13 cellular contexts compared by ENCODE assay signal in the genomic region with DNA sequence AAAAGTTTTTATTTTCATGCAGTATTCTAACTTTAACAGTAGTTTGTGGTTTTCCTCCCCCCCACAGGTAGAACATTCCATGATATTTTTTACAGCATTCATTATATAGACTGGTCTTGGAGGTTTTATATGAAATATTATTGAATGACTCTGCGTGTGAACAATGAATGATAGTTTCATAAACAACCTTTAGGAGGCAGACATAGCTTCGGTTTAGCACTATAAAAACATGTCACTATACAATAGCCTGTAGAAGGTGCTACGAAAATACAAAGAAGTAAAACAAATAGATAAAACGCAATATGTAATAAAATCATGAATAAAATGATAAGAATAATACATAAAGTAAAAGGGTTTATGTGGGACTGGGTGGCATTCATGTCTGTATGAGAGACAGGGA. TPM values are rescaled to one million over a fixed set of nuclear protein-coding genes. Genes with fewer than 3 reads are reported as not detected.
DNase-seq lines count a peak whose midpoint lies in the region; ATAC-seq and TF ChIP-seq lines count a peak whose summit lies in the region.
"Had no signal": no experiment of that assay in that cellular context is flagged by ENCODE, and none has a peak within 500 bp of the region (broad histone marks: within the 10 kb centered on the region; RNA-seq: fewer than 3 reads in every experiment).

No MANE protein-coding gene starts in this region.

- TF ChIP-seq CTCF in left ventricle myocardium inferior (IDR thresholded peaks at IDR 0.05; ENCODE audit: borderline replicate concordance): peak; percentile 40
- TF ChIP-seq CTCF in right atrium auricular region (IDR thresholded peaks at IDR 0.05): peak in 1 of 2 donors; percentile 38

- DNase-seq in left ventricle myocardium inferior (no peak), right atrium auricular region (ENCODE audit: low spot score) (no peak), iris pigment epithelial cell (ENCODE audit: low read depth) (peak; percentile 17), NCI-H226 (no peak), erythroblast (lab: John Stamatoyannopoulos, UW) (no peak)
- DNase-seq: C1 segment of cervical spinal cord, cortex of kidney, NCI-H82 had no signal

- H3K27ac ChIP-seq in left ventricle myocardium inferior (replicated peaks) (peak overlapping the region; percentile 20), right atrium auricular region (peak overlapping the region in 1 of 2 donors; percentile 2)
- H3K27ac ChIP-seq: pancreas had no signal

- H3K9me3 ChIP-seq in left ventricle myocardium inferior (replicated peaks) (no peaks in the 10 kb centered on the region), right atrium auricular region (no peaks in the 10 kb centered on the region)
- H3K9me3 ChIP-seq: pancreas had no signal

- H3K4me1 ChIP-seq in left ventricle myocardium inferior: peaks cover 17% of the 10 kb centered on the region
- H3K4me1 ChIP-seq in right atrium auricular region: no peaks in the 10 kb centered on the region
- H3K4me1 ChIP-seq: pancreas had no signal

- intact Hi-C loops in left ventricle myocardium inferior (cut with micrococcal nuclease): loop anchor here (5.0 kb wide), 1 partner anchor 791 kb away; no protein-coding TSS in a partner anchor

- H3K36me3 ChIP-seq in left ventricle myocardium inferior (peaks cover 13% of the 10 kb centered on the region), right atrium auricular region (peaks cover 19% of the 10 kb centered on the region)
- H3K36me3 ChIP-seq: pancreas had no signal

- H3K27me3 ChIP-seq in left ventricle myocardium inferior (ENCODE audit: low read depth) (no peaks in the 10 kb centered on the region), right atrium auricular region (no peaks in the 10 kb centered on the region)
- H3K27me3 ChIP-seq: pancreas had no signal

- TF ChIP-seq POLR2A in erythroblast (IDR thresholded peaks at IDR 0.05; ENCODE audit: low read length): no peak

- ATAC-seq in SK-N-SH treated with all-trans-retinoic acid at 6 μM for 48 hours (peak; percentile 57), GM19324 (IDR thresholded peaks at IDR 0.05; ENCODE audit: low FRiP score, unreplicated experiment) (no peak), HG03571 (IDR thresholded peaks at IDR 0.05; ENCODE audit: unreplicated experiment) (no peak)
- ATAC-seq: activated T-helper 17 cell treated with anti-CD3 and anti-CD28 coated beads, Interleukin-2, amount 50 U/mL, for 72 hours had no signal

- H3K4me3 ChIP-seq in left ventricle myocardium inferior (no peak overlapping the region), right atrium auricular region (no peak overlapping the region)
- H3K4me3 ChIP-seq: pancreas had no signal

TF ChIP-seq in SK-N-SH treated with all-trans-retinoic acid at 6 μM for 48 hours, 23 proteins besides CTCF, POLR2A, EP300 and RAD21:
- TF ChIP-seq, protein P1, sequence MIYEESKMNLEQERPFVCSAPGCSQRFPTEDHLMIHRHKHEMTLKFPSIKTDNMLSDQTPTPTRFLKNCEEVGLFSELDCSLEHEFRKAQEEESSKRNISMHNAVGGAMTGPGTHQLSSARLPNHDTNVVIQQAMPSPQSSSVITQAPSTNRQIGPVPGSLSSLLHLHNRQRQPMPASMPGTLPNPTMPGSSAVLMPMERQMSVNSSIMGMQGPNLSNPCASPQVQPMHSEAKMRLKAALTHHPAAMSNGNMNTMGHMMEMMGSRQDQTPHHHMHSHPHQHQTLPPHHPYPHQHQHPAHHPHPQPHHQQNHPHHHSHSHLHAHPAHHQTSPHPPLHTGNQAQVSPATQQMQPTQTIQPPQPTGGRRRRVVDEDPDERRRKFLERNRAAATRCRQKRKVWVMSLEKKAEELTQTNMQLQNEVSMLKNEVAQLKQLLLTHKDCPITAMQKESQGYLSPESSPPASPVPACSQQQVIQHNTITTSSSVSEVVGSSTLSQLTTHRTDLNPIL (CRISPR knock-in tag; IDR thresholded peaks at IDR 0.05; ENCODE audit: low read depth): no peak
- TF ChIP-seq CSDC2 (CRISPR knock-in tag; IDR thresholded peaks at IDR 0.05): no peak
- TF ChIP-seq ESRRG (CRISPR knock-in tag; IDR thresholded peaks at IDR 0.05): no peak
- TF ChIP-seq SNAI2 (CRISPR knock-in tag; IDR thresholded peaks at IDR 0.05): no peak
- no peak for TF ChIP-seq ARNTL (CRISPR knock-in tag; IDR thresholded peaks at IDR 0.05; ENCODE audit: borderline replicate concordance, low read depth)
- no peak for TF ChIP-seq ZFP3 (CRISPR knock-in tag; IDR thresholded peaks at IDR 0.05)
- TF ChIP-seq ZNF70 (CRISPR knock-in tag; IDR thresholded peaks at IDR 0.05): no peak
- TF ChIP-seq, protein P2, sequence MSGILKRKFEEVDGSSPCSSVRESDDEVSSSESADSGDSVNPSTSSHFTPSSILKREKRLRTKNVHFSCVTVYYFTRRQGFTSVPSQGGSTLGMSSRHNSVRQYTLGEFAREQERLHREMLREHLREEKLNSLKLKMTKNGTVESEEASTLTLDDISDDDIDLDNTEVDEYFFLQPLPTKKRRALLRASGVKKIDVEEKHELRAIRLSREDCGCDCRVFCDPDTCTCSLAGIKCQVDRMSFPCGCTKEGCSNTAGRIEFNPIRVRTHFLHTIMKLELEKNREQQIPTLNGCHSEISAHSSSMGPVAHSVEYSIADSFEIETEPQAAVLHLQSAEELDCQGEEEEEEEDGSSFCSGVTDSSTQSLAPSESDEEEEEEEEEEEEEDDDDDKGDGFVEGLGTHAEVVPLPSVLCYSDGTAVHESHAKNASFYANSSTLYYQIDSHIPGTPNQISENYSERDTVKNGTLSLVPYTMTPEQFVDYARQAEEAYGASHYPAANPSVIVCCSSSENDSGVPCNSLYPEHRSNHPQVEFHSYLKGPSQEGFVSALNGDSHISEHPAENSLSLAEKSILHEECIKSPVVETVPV (CRISPR knock-in tag; IDR thresholded peaks at IDR 0.05): no peak
- TF ChIP-seq BACH2 (CRISPR knock-in tag; IDR thresholded peaks at IDR 0.05; ENCODE audit: borderline replicate concordance): no peak
- TF ChIP-seq, protein P3, sequence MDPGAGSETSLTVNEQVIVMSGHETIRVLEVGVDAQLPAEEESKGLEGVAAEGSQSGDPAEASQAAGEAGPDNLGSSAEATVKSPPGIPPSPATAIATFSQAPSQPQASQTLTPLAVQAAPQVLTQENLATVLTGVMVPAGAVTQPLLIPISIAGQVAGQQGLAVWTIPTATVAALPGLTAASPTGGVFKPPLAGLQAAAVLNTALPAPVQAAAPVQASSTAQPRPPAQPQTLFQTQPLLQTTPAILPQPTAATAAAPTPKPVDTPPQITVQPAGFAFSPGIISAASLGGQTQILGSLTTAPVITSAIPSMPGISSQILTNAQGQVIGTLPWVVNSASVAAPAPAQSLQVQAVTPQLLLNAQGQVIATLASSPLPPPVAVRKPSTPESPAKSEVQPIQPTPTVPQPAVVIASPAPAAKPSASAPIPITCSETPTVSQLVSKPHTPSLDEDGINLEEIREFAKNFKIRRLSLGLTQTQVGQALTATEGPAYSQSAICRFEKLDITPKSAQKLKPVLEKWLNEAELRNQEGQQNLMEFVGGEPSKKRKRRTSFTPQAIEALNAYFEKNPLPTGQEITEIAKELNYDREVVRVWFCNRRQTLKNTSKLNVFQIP (CRISPR knock-in tag; IDR thresholded peaks at IDR 0.05; ENCODE audit: borderline replicate concordance, low read depth): no peak
- no peak for TF ChIP-seq ISL1 (CRISPR knock-in tag; IDR thresholded peaks at IDR 0.05)
- no peak for TF ChIP-seq ZFP30 (CRISPR knock-in tag; IDR thresholded peaks at IDR 0.05)
- no peak for TF ChIP-seq ZC3H10 (CRISPR knock-in tag; IDR thresholded peaks at IDR 0.05)
- no peak for TF ChIP-seq ZNF8 (CRISPR knock-in tag; IDR thresholded peaks at IDR 0.05)
- no peak for TF ChIP-seq TOX (CRISPR knock-in tag; IDR thresholded peaks at IDR 0.05; ENCODE audit: borderline replicate concordance)

RNA-seq across cellular contexts. Expression of a gene that starts 8.5 kb away (rescaled TPM):
- 28.0 TPM for total RNA-seq in left ventricle myocardium inferior
- total RNA-seq in right atrium auricular region: 10 to 100 TPM; 62.9 to 95.5 TPM
